Comparison of ENCODE assay signal across 8 cellular contexts in the genomic region with DNA sequence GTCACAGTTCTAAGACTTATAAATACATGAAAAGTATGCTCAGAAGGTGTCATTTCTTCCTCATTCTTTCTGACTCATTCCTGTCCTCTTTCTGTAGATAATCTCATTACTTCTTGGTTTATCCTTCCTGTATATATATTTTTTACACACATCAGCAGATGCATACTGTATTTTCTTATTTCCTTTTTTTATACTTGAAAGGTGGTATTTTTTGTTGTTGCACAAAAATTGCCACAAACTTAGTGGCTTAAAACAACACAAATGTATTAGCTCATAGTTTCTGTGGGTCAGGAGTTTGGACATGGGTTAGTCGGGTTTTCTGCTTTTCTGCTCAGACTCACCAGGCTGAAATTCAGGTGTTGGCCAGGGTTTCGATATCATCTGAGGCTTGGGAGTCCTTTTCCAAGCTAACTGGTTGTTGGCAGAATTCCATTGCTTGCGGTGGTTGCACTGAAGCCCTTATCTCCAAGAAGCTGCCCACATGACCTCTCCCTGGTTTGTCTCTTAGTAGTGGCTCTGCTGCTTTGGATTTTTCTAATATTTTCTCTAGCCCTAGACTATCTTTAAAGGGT.
A peak's percentile ranks its signal among the peaks of the same experiment; 100 is the strongest.
DNase-seq lines count a peak whose midpoint lies in the region; ATAC-seq and TF ChIP-seq lines count a peak whose summit lies in the region.

No MANE protein-coding gene starts in this region.

- peaks cover 11% of the 10 kb centered on the region for H3K27me3 Mint-ChIP-seq in activated T-cell treated with anti-CD3 and anti-CD28 coated beads, Interleukin-2, amount 50 U/mL, for 4 hours (ENCODE audit: low read depth)

- ATAC-seq in GM18867 (IDR thresholded peaks at IDR 0.05; ENCODE audit: unreplicated experiment) (peak; percentile 62), HG03175 (IDR thresholded peaks at IDR 0.05; ENCODE audit: unreplicated experiment) (peak; percentile 81), sciatic nerve (no peak)
- no peak for ATAC-seq in activated T-cell treated with anti-CD3 and anti-CD28 coated beads, Interleukin-2, amount 50 U/mL, for 4 hours

- intact Hi-C loops in sciatic nerve (cut with DNase I), result no loop called here

- TF ChIP-seq CTCF in astrocyte of the cerebellum (IDR thresholded peaks at IDR 0.05; ENCODE audit: low read depth, low read length, missing control alignments), result no peak

- no peaks in the 10 kb centered on the region for H3K4me1 Mint-ChIP-seq in activated T-cell treated with anti-CD3 and anti-CD28 coated beads, Interleukin-2, amount 50 U/mL, for 4 hours (ENCODE audit: low read depth)

- H3K9me3 Mint-ChIP-seq in activated T-cell treated with anti-CD3 and anti-CD28 coated beads, Interleukin-2, amount 50 U/mL, for 4 hours, result no peaks in the 10 kb centered on the region

- H3K4me3 Mint-ChIP-seq in activated T-cell treated with anti-CD3 and anti-CD28 coated beads, Interleukin-2, amount 50 U/mL, for 4 hours, result no peak overlapping the region

- peak; percentile 68 for DNase-seq in astrocyte of the cerebellum (ENCODE audit: low read depth)
- peak; percentile 68 for DNase-seq in pons (ENCODE audit: low spot score)
- no peak for DNase-seq in GM03348 (ENCODE audit: low spot score)
- no peak for DNase-seq in activated T-cell treated with anti-CD3 and anti-CD28 coated beads, Interleukin-2, amount 50 U/mL, for 4 hours
- DNase-seq in sciatic nerve (ENCODE audit: low spot score), result no peak
- no peak for DNase-seq in dedifferentiated amniotic fluid mesenchymal stem cell (ENCODE audit: extremely low spot score)

- in situ Hi-C loops in astrocyte of the cerebellum (cut with HindIII; ENCODE audit: low sequenced_read_pairs), result no loop called here

- no peaks in the 10 kb centered on the region for H3K36me3 Mint-ChIP-seq in activated T-cell treated with anti-CD3 and anti-CD28 coated beads, Interleukin-2, amount 50 U/mL, for 4 hours (ENCODE audit: insufficient read depth)

- H3K4me3 ChIP-seq in astrocyte of the cerebellum (ENCODE audit: low read depth, low read length), result no peak overlapping the region

Comparison
In these comparisons a context has a peak if more than half of its experiments do, and no peak if none do; other contexts are left out.
1. ATAC-seq: peak in GM18867 (single experiment) and HG03175 (single experiment); none in activated T-cell treated with anti-CD3 and anti-CD28 coated beads, Interleukin-2, amount 50 U/mL, for 4 hours (0 of 2) and sciatic nerve (single experiment).
2. DNase-seq: peak in astrocyte of the cerebellum (single experiment) and pons (single experiment); none in GM03348 (single experiment), activated T-cell treated with anti-CD3 and anti-CD28 coated beads, Interleukin-2, amount 50 U/mL, for 4 hours (single experiment), sciatic nerve (single experiment) and dedifferentiated amniotic fluid mesenchymal stem cell (single experiment).